In genomic region chr10:26269754-26270153, GRCh38 we compare ENCODE assay signal across 8 cellular contexts. TPM values are rescaled to one million over a fixed set of nuclear protein-coding genes. Genes with fewer than 3 reads are reported as not detected.
DNase-seq lines count a peak whose midpoint lies in the region; ATAC-seq and TF ChIP-seq lines count a peak whose summit lies in the region.

No MANE protein-coding gene starts in this region.

- no peaks in the 10 kb centered on the region for H3K36me3 ChIP-seq in left lung

- H3K27me3 ChIP-seq in left lung: peaks cover 0 to 24% of the 10 kb centered on the region in 2 donors

- intact Hi-C loops in left lung (cut with DNase I): no loop called here

- ATAC-seq in left lung: peak; percentile 70
- ATAC-seq in HG03520 (IDR thresholded peaks at IDR 0.05; ENCODE audit: unreplicated experiment): no peak
- ATAC-seq in activated T-helper 17 cell treated with anti-CD3 and anti-CD28 coated beads, Interleukin-2, amount 50 U/mL, for 72 hours (replicated peaks): no peak

- no peaks in the 10 kb centered on the region for H3K4me1 Mint-ChIP-seq in activated T-helper 17 cell treated with anti-CD3 and anti-CD28 coated beads, Interleukin-2, amount 50 U/mL, for 72 hours

- no peak overlapping the region for H3K27ac Mint-ChIP-seq in activated T-helper 17 cell treated with anti-CD3 and anti-CD28 coated beads, Interleukin-2, amount 50 U/mL, for 72 hours

- DNase-seq in EL (peak; percentile 38), Kasumi-1 (lab: John Stamatoyannopoulos, UW) (peak; percentile 81 to 87), SK-N-DZ (ENCODE audit: low spot score) (peak; percentile 13), left lung (no peak), HK-2 (ENCODE audit: unreplicated experiment) (no peak), middle frontal gyrus (ENCODE audit: extremely low spot score, low spot score) (no peak)

- TF ChIP-seq CTCF in left lung (IDR thresholded peaks at IDR 0.05): no peak

- no peaks in the 10 kb centered on the region for H3K4me1 ChIP-seq in left lung

- no peaks in the 10 kb centered on the region for H3K9me3 Mint-ChIP-seq in activated T-helper 17 cell treated with anti-CD3 and anti-CD28 coated beads, Interleukin-2, amount 50 U/mL, for 72 hours

- H3K27me3 Mint-ChIP-seq in activated T-helper 17 cell treated with anti-CD3 and anti-CD28 coated beads, Interleukin-2, amount 50 U/mL, for 72 hours: peaks cover 12% of the 10 kb centered on the region

- H3K4me3 ChIP-seq in left lung: no peak overlapping the region

- H3K27ac ChIP-seq in left lung: no peak overlapping the region

- no peaks in the 10 kb centered on the region for H3K36me3 Mint-ChIP-seq in activated T-helper 17 cell treated with anti-CD3 and anti-CD28 coated beads, Interleukin-2, amount 50 U/mL, for 72 hours (ENCODE audit: low read depth)

- no peaks in the 10 kb centered on the region for H3K9me3 ChIP-seq in left lung

- no peak overlapping the region for H3K4me3 Mint-ChIP-seq in activated T-helper 17 cell treated with anti-CD3 and anti-CD28 coated beads, Interleukin-2, amount 50 U/mL, for 72 hours

RNA-seq across cellular contexts. Expression of gene GAD2, which starts 53.2 kb away (rescaled TPM):
- polyA plus RNA-seq in SK-N-DZ (2014; cell fraction: cytosol; rRNA removed): not detected in 2 replicates
- not detected in 2 replicates for polyA plus RNA-seq in SK-N-DZ (2014; cell fraction: nucleus; rRNA removed)
- total RNA-seq in left lung: not detected
- total RNA-seq in activated T-helper 17 cell treated with anti-CD3 and anti-CD28 coated beads, Interleukin-2, amount 50 U/mL, for 72 hours: not detected

Comparison
In these comparisons a context has a peak if more than half of its experiments do, and no peak if none do; other contexts are left out.
1. DNase-seq: peak in EL (single experiment), Kasumi-1 (2 of 2) and SK-N-DZ (single experiment); none in left lung (0 of 2), HK-2 (single experiment) and middle frontal gyrus (single experiment).